ENCODE assay signal across 8 cellular contexts in genomic region chr7:65981965-65982792, GRCh38. TPM values are rescaled to one million over a fixed set of nuclear protein-coding genes. Genes with fewer than 3 reads are reported as not detected.
DNase-seq lines count a peak whose midpoint lies in the region; ATAC-seq and TF ChIP-seq lines count a peak whose summit lies in the region.

Gene GUSB (minus strand): TSS chr7:65982213. CDS start chr7:65982183, 30 bp downstream.

- H3K27me3 ChIP-seq in left ventricle myocardium inferior (ENCODE audit: low read depth) (no peaks in the 10 kb centered on the region), upper lobe of right lung (no peaks in the 10 kb centered on the region)

- H3K36me3 ChIP-seq in left ventricle myocardium inferior, result peaks cover 27% of the 10 kb centered on the region
- H3K36me3 ChIP-seq in upper lobe of right lung, result peaks cover 7% of the 10 kb centered on the region

- H3K27me3 Mint-ChIP-seq in T-helper 17 cell (no peaks in the 10 kb centered on the region), progenitor cell of endocrine pancreas (no peaks in the 10 kb centered on the region)

- H3K4me1 Mint-ChIP-seq in T-helper 17 cell (peaks cover 8% of the 10 kb centered on the region), progenitor cell of endocrine pancreas (ENCODE audit: low read depth) (no peaks in the 10 kb centered on the region)

- peak within 1 kb of the TSS; percentile 83 for H3K27ac Mint-ChIP-seq in T-helper 17 cell
- H3K27ac Mint-ChIP-seq in progenitor cell of endocrine pancreas, result peak within 1 kb of the TSS; percentile 84

- DNase-seq in NCI-H187 (lab: John Stamatoyannopoulos, UW) (peak; percentile 82 to 89), T-helper 17 cell (peak; percentile 75 to 86 (median 77)), amygdala (lab: John Stamatoyannopoulos, UW) (peak; percentile 41 to 95 (median 85)), left ventricle myocardium inferior (peak; percentile 93), progenitor cell of endocrine pancreas (ENCODE audit: low spot score, unreplicated experiment) (peak; percentile 81), upper lobe of right lung (peak; percentile 97)

- H3K9me3 Mint-ChIP-seq in progenitor cell of endocrine pancreas (ENCODE audit: low read depth), result no peaks in the 10 kb centered on the region

- H3K9me3 ChIP-seq in T-helper 17 cell (ENCODE audit: control insufficient read depth, low read length, poor library complexity, severe bottlenecking) (no peaks in the 10 kb centered on the region), left ventricle myocardium inferior (replicated peaks) (no peaks in the 10 kb centered on the region), upper lobe of right lung (no peaks in the 10 kb centered on the region)

- H3K4me3 Mint-ChIP-seq in T-helper 17 cell, result peak within 1 kb of the TSS; percentile 86
- H3K4me3 Mint-ChIP-seq in progenitor cell of endocrine pancreas (ENCODE audit: low read depth), result peak within 1 kb of the TSS; percentile 71

- intact Hi-C loops in left ventricle myocardium inferior (cut with micrococcal nuclease) (no loop called here), upper lobe of right lung (cut with DNase I) (no loop called here)

- ATAC-seq in GM18499 (IDR thresholded peaks at IDR 0.05; ENCODE audit: insufficient read depth, unreplicated experiment) (peak; percentile 29), HG02938 (IDR thresholded peaks at IDR 0.05; ENCODE audit: unreplicated experiment) (peak; percentile 56), T-helper 17 cell (peak; percentile 90), upper lobe of right lung (peak; percentile 96)

- peaks cover 32% of the 10 kb centered on the region for H3K4me1 ChIP-seq in left ventricle myocardium inferior
- H3K4me1 ChIP-seq in upper lobe of right lung, result peaks cover 16% of the 10 kb centered on the region

- H3K4me3 ChIP-seq in left ventricle myocardium inferior, result peak within 1 kb of the TSS; percentile 99
- peak within 1 kb of the TSS; percentile 98 for H3K4me3 ChIP-seq in upper lobe of right lung

- H3K36me3 Mint-ChIP-seq in T-helper 17 cell (ENCODE audit: low read depth) (no peaks in the 10 kb centered on the region), progenitor cell of endocrine pancreas (ENCODE audit: insufficient read depth) (no peaks in the 10 kb centered on the region)

- H3K27ac ChIP-seq in left ventricle myocardium inferior (replicated peaks) (peak within 1 kb of the TSS; percentile 91), upper lobe of right lung (peak within 1 kb of the TSS; percentile 90)

- TF ChIP-seq CTCF in left ventricle myocardium inferior (IDR thresholded peaks at IDR 0.05; ENCODE audit: borderline replicate concordance), result no peak
- no peak for TF ChIP-seq CTCF in progenitor cell of endocrine pancreas (IDR thresholded peaks at IDR 0.05; ENCODE audit: unreplicated experiment)
- TF ChIP-seq CTCF in upper lobe of right lung (IDR thresholded peaks at IDR 0.05), result no peak

RNA-seq across cellular contexts. Expression of gene GUSB, which starts in this region (rescaled TPM):
- total RNA-seq in T-helper 17 cell, result 10 to 100 TPM; 31.4 to 48.2 TPM
- total RNA-seq in left ventricle myocardium inferior, result 15.4 TPM
- 53.9 and 60.8 TPM in 2 replicates for total RNA-seq in progenitor cell of endocrine pancreas
- total RNA-seq in upper lobe of right lung, result 75.1 TPM

Comparison
In these comparisons a context has a peak if more than half of its experiments do, and no peak if none do; other contexts are left out.
1. Peak in every context shown above with its lines: DNase-seq, ATAC-seq, H3K4me3 ChIP-seq and H3K27ac ChIP-seq.
2. ATAC-seq: peak in every context shown above with its lines; median percentile 96 in upper lobe of right lung; 90 in T-helper 17 cell; 56 in HG02938; 29 in GM18499.